23 cellular contexts compared by ENCODE assay signal in the genomic region with DNA sequence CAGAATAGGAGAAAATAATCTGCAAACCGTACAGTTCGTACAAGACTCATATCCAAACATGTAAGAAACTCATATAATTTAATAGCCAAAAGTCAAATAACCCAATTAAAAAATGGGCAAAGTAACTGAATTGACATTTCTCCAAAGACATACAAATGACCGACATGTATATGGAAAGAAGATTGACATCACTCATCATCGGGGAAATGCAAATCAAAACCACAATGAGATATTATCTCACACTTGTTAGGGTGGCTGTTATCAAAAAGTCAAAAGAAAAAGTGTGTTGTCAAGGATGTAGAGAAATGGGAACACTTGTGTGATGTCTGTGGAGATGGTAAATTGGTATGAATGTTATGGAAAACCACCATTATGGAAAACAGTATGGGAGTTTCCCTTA.
DNase-seq lines count a peak whose midpoint lies in the region; ATAC-seq, FAIRE-seq and TF ChIP-seq lines count a peak whose summit lies in the region.
"Had no signal": no experiment of that assay in that cellular context is flagged by ENCODE, and none has a peak within 500 bp of the region (broad histone marks: within the 10 kb centered on the region; RNA-seq: fewer than 3 reads in every experiment).

No MANE protein-coding gene starts in this region.

- no peak overlapping the region for H3K4me3 Mint-ChIP-seq in progenitor cell of endocrine pancreas (ENCODE audit: low read depth)
- H3K4me3 Mint-ChIP-seq: B cell; CD4-positive, alpha-beta T cell; CD8-positive, alpha-beta T cell had no signal

- H3K4me2 ChIP-seq in GM23248 (ENCODE audit: unreplicated experiment): no peak overlapping the region
- no peak overlapping the region for H3K4me2 ChIP-seq in K562 (ENCODE audit: insufficient read depth, low read length)
- H3K4me2 ChIP-seq: A549; BLaER1 treated with 17β-estradiol and CSF1 and Interleukin-3, amounts not matched to agents 10 nM and 100 nM had no signal

- in situ Hi-C loops in GM23248 (cut with MboI) (no loop called here), K562 (cut with MboI) (no loop called here)

- H3K4me1 Mint-ChIP-seq in progenitor cell of endocrine pancreas (ENCODE audit: low read depth): peaks cover 12% of the 10 kb centered on the region
- H3K4me1 Mint-ChIP-seq: B cell had no signal

- 0 out of 2 replicates have a peak overlapping the region, but pooled peaks have one; percentile 0 for H2AFZ ChIP-seq in GM23248
- 0 out of 2 replicates have a peak overlapping the region, but pooled peaks have one; percentile 11 for H2AFZ ChIP-seq in K562 (ENCODE audit: low read depth, low read length)

- ATAC-seq in K562: no peak
- ATAC-seq: A549; CD8-positive, alpha-beta T cell; GM12878 had no signal

- CTCF ChIA-PET in K562 (lab: Yijun Ruan, JAX; ENCODE audit: low intra/inter-chr PET ratio): no interaction called here

- no peak for TF ChIP-seq CTCF in K562 (IDR thresholded peaks at IDR 0.05 in 2 of 3, conservative IDR thresholded peaks at IDR 0.05 in 1 of 3; ENCODE audit: insufficient read depth in 2 of 3, low read depth in 1 of 3, low read length in 3 of 3)
- no peak for TF ChIP-seq CTCF in progenitor cell of endocrine pancreas (IDR thresholded peaks at IDR 0.05; ENCODE audit: unreplicated experiment)

- H3K27ac ChIP-seq in GM23248 (no peak overlapping the region), K562 (ENCODE audit: extremely low read depth, low read depth, low read length) (no peak overlapping the region)
- H3K27ac ChIP-seq: BLaER1 treated with 17β-estradiol and CSF1 and Interleukin-3, amounts not matched to agents 10 nM and 100 nM; C4-2B had no signal

- POLR2A ChIA-PET in K562 (lab: Yijun Ruan, JAX): interaction anchor here (0.7 kb wide), 1 partner anchor 78 kb away, joined by 3 read pairs; no protein-coding TSS in a partner anchor

- TF ChIP-seq POLR2A in K562 (conservative IDR thresholded peaks at IDR 0.05): no peak

- H3K27me3 Mint-ChIP-seq in progenitor cell of endocrine pancreas: no peaks in the 10 kb centered on the region
- H3K27me3 Mint-ChIP-seq: B cell; CD4-positive, alpha-beta T cell had no signal

- no peak for TF ChIP-seq RAD21 in K562 (CRISPR knock-in tag; conservative IDR thresholded peaks at IDR 0.05 in 1 of 2, IDR thresholded peaks at IDR 0.05 in 1 of 2)

- H3K9ac ChIP-seq in GM23248: no peak overlapping the region
- no peak overlapping the region for H3K9ac ChIP-seq in K562 (ENCODE audit: insufficient read depth in 1 of 2, low read depth in 2 of 2, low read length in 2 of 2)
- H3K9ac ChIP-seq: BLaER1 treated with 17β-estradiol and CSF1 and Interleukin-3, amounts not matched to agents 10 nM and 100 nM had no signal

- 97% methylated on average over 4 of the region's 4 CpGs for WGBS in GM23248 (ENCODE audit: low coverage in 1 of 2, low lambda C conversion rate in 2 of 2, missing lambda C conversion rate in 2 of 2), 2 experiments
- 42% methylated on average over 4 of the region's 4 CpGs for WGBS in K562 (ENCODE audit: insufficient coverage, low coverage, missing lambda C conversion rate)

- no peak overlapping the region for H3K27ac Mint-ChIP-seq in progenitor cell of endocrine pancreas
- H3K27ac Mint-ChIP-seq: B cell; CD4-positive, alpha-beta T cell; CD8-positive, alpha-beta T cell had no signal

- DNase-seq in GM23248 (no peak), NCI-H526 treated with DMSO at 0.1 percent for 48 hours (lab: John Stamatoyannopoulos, UW) (peak; percentile 45), K562 (ENCODE audit: extremely low read depth in 1 of 4, low spot score in 3 of 4) (no peak), progenitor cell of endocrine pancreas (ENCODE audit: low spot score, unreplicated experiment) (no peak)
- no peak for DNase-seq in activated naive CD4-positive, alpha-beta T cell (lab: John Stamatoyannopoulos, UW)
- DNase-seq: AML-193; Caco-2; Calu3; CD4-positive, alpha-beta T cell; CD8-positive, alpha-beta T cell; DMS 273 treated with DMSO at 0.1 percent for 48 hours; DMS153; DMS79; DND-41; EL; GDM1 had no signal

- H3F3A ChIP-seq in GM23248 (ENCODE audit: insufficient read depth): peaks cover 20% of the 10 kb centered on the region; the same call in 1 of the 2 replicates

- no TSS peak for BruUV-seq in K562 (replicated peaks; lab: Mats Ljungman, UMichigan)

- H3K36me3 Mint-ChIP-seq in progenitor cell of endocrine pancreas (ENCODE audit: insufficient read depth): no peaks in the 10 kb centered on the region
- H3K36me3 Mint-ChIP-seq: CD8-positive, alpha-beta T cell had no signal

- no peak for TF ChIP-seq EP300 in K562 (IDR thresholded peaks at IDR 0.05; ENCODE audit: low read length)

- no peaks in the 10 kb centered on the region for H3K9me3 ChIP-seq in GM23248 (ENCODE audit: low read depth)
- H3K9me3 ChIP-seq in K562 (replicated peaks; ENCODE audit: control insufficient read depth, insufficient read depth, low read depth, low read length): no peaks in the 10 kb centered on the region
- H3K9me3 ChIP-seq: A549; BLaER1 treated with 17β-estradiol and CSF1 and Interleukin-3, amounts not matched to agents 10 nM and 100 nM; Caco-2 had no signal

- FAIRE-seq in K562 (lab: Jason Lieb, UNC): no peak
- FAIRE-seq: A549, GM12878, GM12892, GM18507 had no signal

- no peaks in the 10 kb centered on the region for H4K20me1 ChIP-seq in GM23248 (ENCODE audit: insufficient read depth)
- H4K20me1 ChIP-seq in K562 (replicated peaks; ENCODE audit: control insufficient read depth, insufficient read depth, low read length): no peaks in the 10 kb centered on the region
- H4K20me1 ChIP-seq: BLaER1 treated with 17β-estradiol and CSF1 and Interleukin-3, amounts not matched to agents 10 nM and 100 nM had no signal

- intact Hi-C loops in K562 (cut with micrococcal nuclease): no loop called here

- H3K79me2 ChIP-seq in GM23248 (ENCODE audit: insufficient read depth): no peaks in the 10 kb centered on the region
- H3K79me2 ChIP-seq in K562 (ENCODE audit: control insufficient read depth, insufficient read depth, low read length): no peaks in the 10 kb centered on the region

- no peaks in the 10 kb centered on the region for H3K36me3 ChIP-seq in GM23248 (ENCODE audit: low read depth)
- no peaks in the 10 kb centered on the region for H3K36me3 ChIP-seq in K562 (ENCODE audit: control insufficient read depth, insufficient read depth, low read length)
- H3K36me3 ChIP-seq: BLaER1 treated with 17β-estradiol and CSF1 and Interleukin-3, amounts not matched to agents 10 nM and 100 nM had no signal

- H3K9me1 ChIP-seq in K562 (ENCODE audit: control insufficient read depth, insufficient read depth, low read length): no peaks in the 10 kb centered on the region

- no peaks in the 10 kb centered on the region for H3K9me3 Mint-ChIP-seq in progenitor cell of endocrine pancreas (ENCODE audit: low read depth)
- H3K9me3 Mint-ChIP-seq: CD8-positive, alpha-beta T cell had no signal

- H3K9me2 ChIP-seq in GM23248 (ENCODE audit: insufficient read depth): peaks cover 13% of the 10 kb centered on the region; the same call in 1 of the 2 replicates

- H3K4me3 ChIP-seq in GM23248: no peak overlapping the region
- no peak overlapping the region for H3K4me3 ChIP-seq in K562
- H3K4me3 ChIP-seq: A549; BLaER1 treated with 17β-estradiol and CSF1 and Interleukin-3, amounts not matched to agents 10 nM and 100 nM; GM12878 had no signal

- no peaks in the 10 kb centered on the region for H3K27me3 ChIP-seq in GM23248 (replicated peaks; ENCODE audit: insufficient read depth)
- no peaks in the 10 kb centered on the region for H3K27me3 ChIP-seq in K562 (ENCODE audit: control insufficient read depth in 2 of 2, insufficient read depth in 2 of 2, low read length in 2 of 2)
- H3K27me3 ChIP-seq: BLaER1 treated with 17β-estradiol and CSF1 and Interleukin-3, amounts not matched to agents 10 nM and 100 nM had no signal

- H3K4me1 ChIP-seq in GM23248 (ENCODE audit: insufficient read depth) (peaks cover 23% of the 10 kb centered on the region), K562 (replicated peaks in 1 of 2; ENCODE audit: control insufficient read depth in 2 of 2, insufficient read depth in 2 of 2, low read length in 2 of 2) (peaks cover 3 to 13% of the 10 kb centered on the region in 2 experiments; a peak in 3 of 5 replicates)
- H3K4me1 ChIP-seq: BLaER1 treated with 17β-estradiol and CSF1 and Interleukin-3, amounts not matched to agents 10 nM and 100 nM; Caco-2 had no signal

TF ChIP-seq in K562, 482 proteins besides CTCF, POLR2A, EP300 and RAD21:
- TF ChIP-seq MEIS2 (IDR thresholded peaks at IDR 0.05; ENCODE audit: partially characterized antibody): peak; percentile 60
- TF ChIP-seq, protein P1, sequence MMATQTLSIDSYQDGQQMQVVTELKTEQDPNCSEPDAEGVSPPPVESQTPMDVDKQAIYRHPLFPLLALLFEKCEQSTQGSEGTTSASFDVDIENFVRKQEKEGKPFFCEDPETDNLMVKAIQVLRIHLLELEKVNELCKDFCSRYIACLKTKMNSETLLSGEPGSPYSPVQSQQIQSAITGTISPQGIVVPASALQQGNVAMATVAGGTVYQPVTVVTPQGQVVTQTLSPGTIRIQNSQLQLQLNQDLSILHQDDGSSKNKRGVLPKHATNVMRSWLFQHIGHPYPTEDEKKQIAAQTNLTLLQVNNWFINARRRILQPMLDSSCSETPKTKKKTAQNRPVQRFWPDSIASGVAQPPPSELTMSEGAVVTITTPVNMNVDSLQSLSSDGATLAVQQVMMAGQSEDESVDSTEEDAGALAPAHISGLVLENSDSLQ (IDR thresholded peaks at IDR 0.05): peak; percentile 64
- TF ChIP-seq RAD51 (IDR thresholded peaks at IDR 0.05; ENCODE audit: borderline replicate concordance, low read depth): no peak
- TF ChIP-seq SOX6 (IDR thresholded peaks at IDR 0.05): 0 out of 2 replicates have a peak, but pooled peaks have one; percentile 38
- TF ChIP-seq STAT5A (IDR thresholded peaks at IDR 0.05; ENCODE audit: borderline replicate concordance, low read length): no peak
